1 cellular context compared by ENCODE assay signal in genomic region chr6:111668410-111668809, GRCh38.
TF ChIP-seq lines count a peak whose summit lies in the region.

No MANE protein-coding gene starts in this region.

TF ChIP-seq in HCT116, 20 proteins besides CTCF, POLR2A, EP300 and RAD21 (continued from another document):
- TF ChIP-seq REST (IDR thresholded peaks at IDR 0.05; ENCODE audit: low read depth) = no peak
- TF ChIP-seq EZH2 (IDR thresholded peaks at IDR 0.05) = no peak
- no peak for TF ChIP-seq POLR2AphosphoS5 (IDR thresholded peaks at IDR 0.05; ENCODE audit: low read depth, low read length)
- no peak for TF ChIP-seq EZH2phosphoT487 (IDR thresholded peaks at IDR 0.05; ENCODE audit: borderline replicate concordance)
- TF ChIP-seq YY1 (IDR thresholded peaks at IDR 0.05; ENCODE audit: extremely low read depth, insufficient replicate concordance, low read depth, low read length) = no peak
- TF ChIP-seq MAX (IDR thresholded peaks at IDR 0.05) = no peak
- TF ChIP-seq TCF7L2 (IDR thresholded peaks at IDR 0.05; ENCODE audit: borderline replicate concordance, extremely low read depth, insufficient read depth, insufficient read length) = no peak
